Comparison of ENCODE assay signal across 8 cellular contexts in genomic region chr3:148955544-148956346, GRCh38. TPM values are rescaled to one million over a fixed set of nuclear protein-coding genes. Genes with fewer than 3 reads are reported as not detected.
DNase-seq lines count a peak whose midpoint lies in the region; ATAC-seq and TF ChIP-seq lines count a peak whose summit lies in the region.

No MANE protein-coding gene starts in this region.

- no peaks in the 10 kb centered on the region for H3K9me3 ChIP-seq in adipocyte (ENCODE audit: control insufficient read depth, low read length)
- no peaks in the 10 kb centered on the region for H3K9me3 ChIP-seq in left ventricle myocardium inferior (replicated peaks)

- H3K4me1 ChIP-seq in adipocyte (ENCODE audit: control insufficient read depth, insufficient read depth, low read length) (peaks cover 21% of the 10 kb centered on the region), left ventricle myocardium inferior (peaks cover 6% of the 10 kb centered on the region)

- TF ChIP-seq CTCF in BJ (IDR thresholded peaks at IDR 0.05; ENCODE audit: insufficient read depth, low read depth, low read length) (peak; percentile 70), left ventricle myocardium inferior (IDR thresholded peaks at IDR 0.05; ENCODE audit: borderline replicate concordance) (peak; percentile 71)

- POLR2A ChIA-PET in BJ (lab: Charles Lee), result interaction anchor here (0.6 kb wide), 6 partner anchors 17 to 360 kb away, joined by 3 to 28 read pairs (median 4); no protein-coding TSS in a partner anchor

- H3K36me3 ChIP-seq in BJ (ENCODE audit: control insufficient read depth, insufficient read depth, low read length), result no peaks in the 10 kb centered on the region
- no peaks in the 10 kb centered on the region for H3K36me3 ChIP-seq in adipocyte (ENCODE audit: control insufficient read depth, insufficient read depth, low read length, severe bottlenecking)
- no peaks in the 10 kb centered on the region for H3K36me3 ChIP-seq in left ventricle myocardium inferior

- H3K27me3 ChIP-seq in BJ (ENCODE audit: control insufficient read depth, insufficient read depth, low read length) (no peaks in the 10 kb centered on the region), adipocyte (replicated peaks; ENCODE audit: control insufficient read depth, insufficient read depth, low read length) (no peaks in the 10 kb centered on the region), left ventricle myocardium inferior (ENCODE audit: low read depth) (no peaks in the 10 kb centered on the region)

- peak overlapping the region; percentile 72 for H3K27ac ChIP-seq in left ventricle myocardium inferior (replicated peaks)

- peak; percentile 39 for ATAC-seq in GM19351 (IDR thresholded peaks at IDR 0.05; ENCODE audit: unreplicated experiment)

- peak overlapping the region; percentile 79 for H3K9ac ChIP-seq in adipocyte (ENCODE audit: low read length)

- CTCF ChIA-PET in BJ (lab: Yijun Ruan, JAX), result interaction anchor here (0.6 to 4.0 kb wide), 31 partner anchors 10 to 811 kb away, joined by 3 to 33 read pairs (median 4); partner anchors contain the start of genes HPS3 and TM4SF18

- DNase-seq in BJ (ENCODE audit: low read depth) (peak; percentile 90), NCI-H2227 (lab: John Stamatoyannopoulos, UW; ENCODE audit: unreplicated experiment) (peak; percentile 21), adipocyte (ENCODE audit: low read depth) (peak; percentile 92), left ventricle myocardium inferior (no peak), retina (peak; percentile 87), NK-92 (lab: John Stamatoyannopoulos, UW; ENCODE audit: unreplicated experiment) (no peak)
- no peak for DNase-seq in activated CD8-positive, alpha-beta memory T cell treated with anti-CD3 and anti-CD28 coated beads, Interleukin-2, amount 50 U/mL, for 48 hours

- H3K4me3 ChIP-seq in BJ (ENCODE audit: low read depth, low read length), result no peak overlapping the region
- peak overlapping the region; percentile 49 for H3K4me3 ChIP-seq in adipocyte (ENCODE audit: low read length)
- H3K4me3 ChIP-seq in left ventricle myocardium inferior, result no peak overlapping the region

- intact Hi-C loops in left ventricle myocardium inferior (cut with micrococcal nuclease), result loop anchor here (5.0 to 10.0 kb wide), 2 partner anchors 169 to 317 kb away; partner anchors contain the start of gene HPS3

RNA-seq across cellular contexts. Expression of gene GYG1, which starts 35.6 kb away (rescaled TPM):
- polyA plus RNA-seq in BJ (2011; rRNA removed), result 50.4 and 76.7 TPM in 2 replicates
- 40.0 and 44.2 TPM in 2 replicates for polyA minus RNA-seq in BJ (2011; rRNA and poly(A)+ RNA removed)
- 155 TPM for total RNA-seq in left ventricle myocardium inferior

Comparison
In these comparisons a context has a peak if more than half of its experiments do, and no peak if none do; other contexts are left out.
1. DNase-seq: peak in BJ (single experiment), NCI-H2227 (single experiment), adipocyte (single experiment) and retina (single experiment); none in left ventricle myocardium inferior (single experiment), activated CD8-positive, alpha-beta memory T cell treated with anti-CD3 and anti-CD28 coated beads, Interleukin-2, amount 50 U/mL, for 48 hours (single experiment) and NK-92 (single experiment).